1 cellular context compared by ENCODE assay signal in genomic region chr1:154205751-154206150, GRCh38.
TF ChIP-seq lines count a peak whose summit lies in the region.
"Not testable (repeated sequence)": the region's sequence is repeated elsewhere in the genome, so short reads cannot be mapped to it uniquely, and the experiment has no call there.

No MANE protein-coding gene starts in this region.

TF ChIP-seq in K562, 482 proteins besides CTCF, POLR2A, EP300 and RAD21:
- TF ChIP-seq ATF3 (IDR thresholded peaks at IDR 0.05) (peak; percentile 12; the same call in 1 of the 2 replicates), EGR1 (conservative IDR thresholded peaks at IDR 0.05) (peak; percentile 80)
- TF ChIP-seq ATF3 (CRISPR knock-in tag; conservative IDR thresholded peaks at IDR 0.05) = not testable (repeated sequence)
